In genomic region chr2:98909381-98910211, GRCh38 we compare ENCODE assay signal across 8 cellular contexts. TPM values are rescaled to one million over a fixed set of nuclear protein-coding genes. Genes with fewer than 3 reads are reported as not detected.
A peak's percentile ranks its signal among the peaks of the same experiment; 100 is the strongest.
DNase-seq lines count a peak whose midpoint lies in the region; ATAC-seq and TF ChIP-seq lines count a peak whose summit lies in the region.

No MANE protein-coding gene starts in this region.

- no peaks in the 10 kb centered on the region for H3K36me3 Mint-ChIP-seq in CD8-positive, alpha-beta memory T cell
- H3K36me3 Mint-ChIP-seq in activated naive CD8-positive, alpha-beta T cell treated with anti-CD3 and anti-CD28 coated beads, Interleukin-2, amount 50 U/mL, for 24 hours (ENCODE audit: low read depth): no peaks in the 10 kb centered on the region

- no CpG with 5 or more reads among the region's 18 CpGs for WGBS in trophoblast cell (ENCODE audit: extremely low coverage, insufficient coverage, insufficient read length)

- H4K12ac ChIP-seq in trophoblast cell (ENCODE audit: low read depth, low read length): no peak overlapping the region

- POLR2A ChIA-PET in CD8-positive, alpha-beta memory T cell (lab: Charles Lee): no interaction called here

- H3K14ac ChIP-seq in trophoblast cell (ENCODE audit: low read length): no peak overlapping the region

- no peak for ATAC-seq in activated naive CD8-positive, alpha-beta T cell treated with anti-CD3 and anti-CD28 coated beads, Interleukin-2, amount 50 U/mL, for 24 hours
- ATAC-seq in HG03378 (IDR thresholded peaks at IDR 0.05; ENCODE audit: unreplicated experiment): no peak

- no peak overlapping the region for H2BK12ac ChIP-seq in trophoblast cell (ENCODE audit: low read length)

- TF ChIP-seq RAD21 in Ishikawa (IDR thresholded peaks at IDR 0.05; ENCODE audit: low read depth): peak; percentile 3; the same call in 1 of the 2 replicates

- CTCF ChIA-PET in CD8-positive, alpha-beta memory T cell (lab: Charles Lee): interaction anchor here (1.3 kb wide), 1 partner anchor 10 kb away, joined by 4 read pairs; no protein-coding TSS in a partner anchor

- H3K4me2 ChIP-seq in BLaER1 (peak overlapping the region; percentile 88), trophoblast cell (ENCODE audit: low read length) (no peak overlapping the region)

- peaks cover 34 to 41% (median 40%) of the 10 kb centered on the region in 3 donors for H3K4me1 Mint-ChIP-seq in CD8-positive, alpha-beta memory T cell
- peaks cover 35% of the 10 kb centered on the region for H3K4me1 Mint-ChIP-seq in activated naive CD8-positive, alpha-beta T cell treated with anti-CD3 and anti-CD28 coated beads, Interleukin-2, amount 50 U/mL, for 24 hours

- H3K9ac ChIP-seq in BLaER1: peak overlapping the region; percentile 57; the same call in 1 of the 2 replicates
- no peak overlapping the region for H3K9ac ChIP-seq in trophoblast cell (ENCODE audit: low read length)

- H3K27me3 Mint-ChIP-seq in CD8-positive, alpha-beta memory T cell: peaks cover 24 to 53% of the 10 kb centered on the region in 2 donors
- peaks cover 25% of the 10 kb centered on the region for H3K27me3 Mint-ChIP-seq in activated naive CD8-positive, alpha-beta T cell treated with anti-CD3 and anti-CD28 coated beads, Interleukin-2, amount 50 U/mL, for 24 hours

- no peak overlapping the region for H3K27ac Mint-ChIP-seq in CD8-positive, alpha-beta memory T cell
- no peak overlapping the region for H3K27ac Mint-ChIP-seq in activated naive CD8-positive, alpha-beta T cell treated with anti-CD3 and anti-CD28 coated beads, Interleukin-2, amount 50 U/mL, for 24 hours

- H2BK5ac ChIP-seq in trophoblast cell (ENCODE audit: low read depth, low read length, poor library complexity): no peak overlapping the region

- no peak for TF ChIP-seq CTCF in fibroblast of pulmonary artery (IDR thresholded peaks at IDR 0.05; ENCODE audit: low read length, missing control alignments)

- peaks cover 77% of the 10 kb centered on the region for H3K4me1 ChIP-seq in BLaER1
- peaks cover 14 to 15% of the 10 kb centered on the region in 2 experiments for H3K4me1 ChIP-seq in trophoblast cell (ENCODE audit: control insufficient read depth in 1 of 2, insufficient read depth in 2 of 2, low read length in 2 of 2)
- peaks cover 18% of the 10 kb centered on the region for H3K4me1 ChIP-seq in CD8-positive, alpha-beta memory T cell (ENCODE audit: insufficient read depth, low read length)

- no peak overlapping the region for H2BK120ac ChIP-seq in trophoblast cell (ENCODE audit: insufficient read depth, low read length, poor library complexity)

- H3K36me3 ChIP-seq in BLaER1: no peaks in the 10 kb centered on the region
- H3K36me3 ChIP-seq in trophoblast cell (ENCODE audit: control insufficient read depth in 1 of 2, insufficient read depth in 2 of 2, low read length in 2 of 2): no peaks in the 10 kb centered on the region
- H3K36me3 ChIP-seq in CD8-positive, alpha-beta memory T cell (ENCODE audit: insufficient read depth, low read length): no peaks in the 10 kb centered on the region

- peak; percentile 91 for DNase-seq in RPMI8226
- DNase-seq in fibroblast of pulmonary artery (ENCODE audit: low read depth): peak; percentile 93
- peak; percentile 81 to 84 for DNase-seq in trophoblast cell
- no peak for DNase-seq in CD8-positive, alpha-beta memory T cell
- DNase-seq in activated naive CD8-positive, alpha-beta T cell treated with anti-CD3 and anti-CD28 coated beads, Interleukin-2, amount 50 U/mL, for 24 hours: no peak

- no peaks in the 10 kb centered on the region for H3K9me3 ChIP-seq in BLaER1
- peaks cover 2% of the 10 kb centered on the region for H3K9me3 ChIP-seq in trophoblast cell (ENCODE audit: insufficient read depth, low read depth, low read length)
- H3K9me3 ChIP-seq in CD8-positive, alpha-beta memory T cell (ENCODE audit: low read length): no peaks in the 10 kb centered on the region

- peak; percentile 18; the same call in 1 of the 2 replicates for TF ChIP-seq EP300 in Ishikawa (IDR thresholded peaks at IDR 0.05; ENCODE audit: borderline replicate concordance)

- no peak overlapping the region for H2AK5ac ChIP-seq in trophoblast cell (ENCODE audit: low read length)

- H3K4me3 Mint-ChIP-seq in CD8-positive, alpha-beta memory T cell: no peak overlapping the region
- H3K4me3 Mint-ChIP-seq in activated naive CD8-positive, alpha-beta T cell treated with anti-CD3 and anti-CD28 coated beads, Interleukin-2, amount 50 U/mL, for 24 hours: no peak overlapping the region

- peak overlapping the region; percentile 51 for H3K4me3 ChIP-seq in BLaER1
- H3K4me3 ChIP-seq in fibroblast of pulmonary artery (replicated peaks; ENCODE audit: low read depth, low read length): no peak overlapping the region
- H3K4me3 ChIP-seq in trophoblast cell (ENCODE audit: low read depth, low read length): no peak overlapping the region
- no peak overlapping the region for H3K4me3 ChIP-seq in CD8-positive, alpha-beta memory T cell (ENCODE audit: low read length)

- no peaks in the 10 kb centered on the region for H3K79me2 ChIP-seq in trophoblast cell (ENCODE audit: control insufficient read depth, insufficient read depth, low read length, poor library complexity)

- no peak overlapping the region for H3K4ac ChIP-seq in trophoblast cell (ENCODE audit: low read depth, low read length)

- H4K20me1 ChIP-seq in BLaER1: no peaks in the 10 kb centered on the region

- H3K27me3 ChIP-seq in BLaER1 (no peaks in the 10 kb centered on the region), trophoblast cell (ENCODE audit: insufficient read depth, low read length) (no peaks in the 10 kb centered on the region)
- H3K27me3 ChIP-seq in CD8-positive, alpha-beta memory T cell (ENCODE audit: insufficient read depth, low read length, poor library complexity, severe bottlenecking): peaks cover 5% of the 10 kb centered on the region

- no peaks in the 10 kb centered on the region for H3K9me3 Mint-ChIP-seq in CD8-positive, alpha-beta memory T cell
- no peaks in the 10 kb centered on the region for H3K9me3 Mint-ChIP-seq in activated naive CD8-positive, alpha-beta T cell treated with anti-CD3 and anti-CD28 coated beads, Interleukin-2, amount 50 U/mL, for 24 hours

- H3K27ac ChIP-seq in BLaER1 (peak overlapping the region; percentile 72), trophoblast cell (ENCODE audit: low read depth, low read length) (no peak overlapping the region)
- no peak overlapping the region for H3K27ac ChIP-seq in CD8-positive, alpha-beta memory T cell (ENCODE audit: low read depth, low read length)

- no peak overlapping the region for H4K8ac ChIP-seq in trophoblast cell (ENCODE audit: low read depth, low read length)

- H3K23ac ChIP-seq in trophoblast cell (ENCODE audit: low read length): no peak overlapping the region

- H3K79me1 ChIP-seq in trophoblast cell (ENCODE audit: low read length): no peaks in the 10 kb centered on the region

- no peak overlapping the region for H2AFZ ChIP-seq in trophoblast cell (ENCODE audit: insufficient read depth, low read length, poor library complexity)

- H3K18ac ChIP-seq in trophoblast cell (ENCODE audit: low read length): no peak overlapping the region

- no peak overlapping the region for H4K91ac ChIP-seq in trophoblast cell (ENCODE audit: low read depth, low read length)

TF ChIP-seq in Ishikawa, 13 proteins besides CTCF, POLR2A, EP300 and RAD21 (continues in another document):
- TF ChIP-seq TEAD4 (IDR thresholded peaks at IDR 0.05): peak; percentile 39; the same call in 1 of the 2 replicates
- TF ChIP-seq TCF12 (IDR thresholded peaks at IDR 0.05; ENCODE audit: low read depth): peak; percentile 87
- no peak for TF ChIP-seq CEBPB (IDR thresholded peaks at IDR 0.05)
- TF ChIP-seq, protein P1, sequence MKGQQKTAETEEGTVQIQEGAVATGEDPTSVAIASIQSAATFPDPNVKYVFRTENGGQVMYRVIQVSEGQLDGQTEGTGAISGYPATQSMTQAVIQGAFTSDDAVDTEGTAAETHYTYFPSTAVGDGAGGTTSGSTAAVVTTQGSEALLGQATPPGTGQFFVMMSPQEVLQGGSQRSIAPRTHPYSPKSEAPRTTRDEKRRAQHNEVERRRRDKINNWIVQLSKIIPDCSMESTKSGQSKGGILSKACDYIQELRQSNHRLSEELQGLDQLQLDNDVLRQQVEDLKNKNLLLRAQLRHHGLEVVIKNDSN (IDR thresholded peaks at IDR 0.05): peak; percentile 51; the same call in 1 of the 2 replicates
- no peak for TF ChIP-seq YY1 (IDR thresholded peaks at IDR 0.05; ENCODE audit: low read depth)
- TF ChIP-seq, protein P2, sequence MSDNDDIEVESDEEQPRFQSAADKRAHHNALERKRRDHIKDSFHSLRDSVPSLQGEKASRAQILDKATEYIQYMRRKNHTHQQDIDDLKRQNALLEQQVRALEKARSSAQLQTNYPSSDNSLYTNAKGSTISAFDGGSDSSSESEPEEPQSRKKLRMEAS (IDR thresholded peaks at IDR 0.05): peak; percentile 71
- no peak for TF ChIP-seq EGR1 (IDR thresholded peaks at IDR 0.05)
- peak; percentile 70 for TF ChIP-seq NFIC (IDR thresholded peaks at IDR 0.05)
- no peak for TF ChIP-seq CREB1 (IDR thresholded peaks at IDR 0.05; ENCODE audit: low read depth)
- TF ChIP-seq, protein P3, sequence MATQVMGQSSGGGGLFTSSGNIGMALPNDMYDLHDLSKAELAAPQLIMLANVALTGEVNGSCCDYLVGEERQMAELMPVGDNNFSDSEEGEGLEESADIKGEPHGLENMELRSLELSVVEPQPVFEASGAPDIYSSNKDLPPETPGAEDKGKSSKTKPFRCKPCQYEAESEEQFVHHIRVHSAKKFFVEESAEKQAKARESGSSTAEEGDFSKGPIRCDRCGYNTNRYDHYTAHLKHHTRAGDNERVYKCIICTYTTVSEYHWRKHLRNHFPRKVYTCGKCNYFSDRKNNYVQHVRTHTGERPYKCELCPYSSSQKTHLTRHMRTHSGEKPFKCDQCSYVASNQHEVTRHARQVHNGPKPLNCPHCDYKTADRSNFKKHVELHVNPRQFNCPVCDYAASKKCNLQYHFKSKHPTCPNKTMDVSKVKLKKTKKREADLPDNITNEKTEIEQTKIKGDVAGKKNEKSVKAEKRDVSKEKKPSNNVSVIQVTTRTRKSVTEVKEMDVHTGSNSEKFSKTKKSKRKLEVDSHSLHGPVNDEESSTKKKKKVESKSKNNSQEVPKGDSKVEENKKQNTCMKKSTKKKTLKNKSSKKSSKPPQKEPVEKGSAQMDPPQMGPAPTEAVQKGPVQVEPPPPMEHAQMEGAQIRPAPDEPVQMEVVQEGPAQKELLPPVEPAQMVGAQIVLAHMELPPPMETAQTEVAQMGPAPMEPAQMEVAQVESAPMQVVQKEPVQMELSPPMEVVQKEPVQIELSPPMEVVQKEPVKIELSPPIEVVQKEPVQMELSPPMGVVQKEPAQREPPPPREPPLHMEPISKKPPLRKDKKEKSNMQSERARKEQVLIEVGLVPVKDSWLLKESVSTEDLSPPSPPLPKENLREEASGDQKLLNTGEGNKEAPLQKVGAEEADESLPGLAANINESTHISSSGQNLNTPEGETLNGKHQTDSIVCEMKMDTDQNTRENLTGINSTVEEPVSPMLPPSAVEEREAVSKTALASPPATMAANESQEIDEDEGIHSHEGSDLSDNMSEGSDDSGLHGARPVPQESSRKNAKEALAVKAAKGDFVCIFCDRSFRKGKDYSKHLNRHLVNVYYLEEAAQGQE (IDR thresholded peaks at IDR 0.05; ENCODE audit: low read depth): no peak
- TF ChIP-seq TAF1 (IDR thresholded peaks at IDR 0.05; ENCODE audit: low read depth): no peak

RNA-seq across cellular contexts. Expression of gene CRACDL, which starts 26.4 kb away (rescaled TPM):
- 0.12 and 0.29 TPM in 2 replicates for polyA plus RNA-seq in trophoblast cell (2013)
- under 1 TPM; 0.22 to 0.27 TPM for total RNA-seq in CD8-positive, alpha-beta memory T cell
- polyA plus RNA-seq in CD8-positive, alpha-beta memory T cell: 1.2 TPM

Comparison
In these comparisons a context has a peak if more than half of its experiments do, and no peak if none do; other contexts are left out.
1. DNase-seq: peak in RPMI8226 (single experiment), fibroblast of pulmonary artery (single experiment) and trophoblast cell (2 of 2); none in CD8-positive, alpha-beta memory T cell (0 of 5) and activated naive CD8-positive, alpha-beta T cell treated with anti-CD3 and anti-CD28 coated beads, Interleukin-2, amount 50 U/mL, for 24 hours (single experiment).